In the genomic region with DNA sequence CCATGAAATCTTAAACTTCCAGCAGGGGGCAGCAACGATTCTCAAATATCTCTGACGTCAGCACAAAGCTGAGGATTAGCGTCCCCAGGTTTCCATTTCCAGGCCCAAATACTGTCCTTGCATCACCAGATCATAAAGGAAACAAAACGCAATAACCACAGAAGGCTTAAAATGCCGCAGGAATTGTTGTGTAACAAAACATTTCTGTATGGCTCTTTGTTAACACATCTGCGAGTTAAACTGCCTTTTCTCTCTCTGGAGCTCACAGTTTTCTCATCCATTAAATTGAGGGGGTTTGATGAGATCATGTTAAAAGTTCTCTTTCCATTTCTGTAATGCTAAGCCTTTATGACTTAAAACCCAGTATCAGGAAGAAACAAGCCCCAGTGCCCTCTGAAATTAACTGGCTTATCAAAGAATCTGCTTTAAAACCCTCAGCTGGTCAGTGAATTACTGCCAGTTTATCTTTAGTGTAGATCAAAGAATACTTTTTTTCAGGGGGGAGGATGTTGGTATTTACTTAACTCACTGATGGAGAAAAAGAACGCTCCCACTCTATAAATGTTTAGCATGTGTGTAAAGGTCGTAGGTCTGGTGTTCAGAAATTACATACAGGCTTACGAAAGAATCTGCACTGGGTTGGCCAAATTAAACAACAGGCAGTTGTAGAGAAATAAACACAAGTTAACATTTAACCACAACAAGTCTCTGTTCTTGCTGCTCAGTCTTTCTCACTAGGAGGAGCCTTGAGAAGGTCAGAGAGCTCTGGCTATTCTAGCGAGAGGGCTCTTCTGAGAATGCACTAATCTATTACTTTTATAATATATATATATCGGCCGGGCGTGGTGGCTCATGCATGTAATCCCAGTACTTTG, we compare ENCODE assay signal across 8 cellular contexts.
DNase-seq lines count a peak whose midpoint lies in the region; ATAC-seq and TF ChIP-seq lines count a peak whose summit lies in the region.

No MANE protein-coding gene starts in this region.

- peak overlapping the region; percentile 90 for H3K27ac ChIP-seq in brain microvascular endothelial cell

- H3K27me3 ChIP-seq in brain microvascular endothelial cell (replicated peaks) = no peaks in the 10 kb centered on the region

- H3K36me3 ChIP-seq in brain microvascular endothelial cell (replicated peaks) = no peaks in the 10 kb centered on the region

- peak; percentile 65 for TF ChIP-seq CTCF in brain microvascular endothelial cell (IDR thresholded peaks at IDR 0.05; ENCODE audit: low read depth, low read length, missing control alignments)

- DNase-seq in AG20443 (ENCODE audit: low spot score) (peak; percentile 80), NCI-H2107 treated with DMSO at 0.1 percent for 48 hours (lab: John Stamatoyannopoulos, UW; ENCODE audit: unreplicated experiment) (peak; percentile 88), UCSD-AML1 (lab: John Stamatoyannopoulos, UW; ENCODE audit: unreplicated experiment) (peak; percentile 43), brain microvascular endothelial cell (peak; percentile 89), iris pigment epithelial cell (ENCODE audit: low read depth) (peak; percentile 97), smooth muscle cell of the brain vasculature (ENCODE audit: low read depth, low spot score) (peak; percentile 90)

- peak; percentile 45 for ATAC-seq in GM21529 (IDR thresholded peaks at IDR 0.05; ENCODE audit: unreplicated experiment)
- no peak for ATAC-seq in GM19455 (IDR thresholded peaks at IDR 0.05; ENCODE audit: unreplicated experiment)

- no peak overlapping the region for H3K4me3 ChIP-seq in brain microvascular endothelial cell (ENCODE audit: low read depth, low read length)

- in situ Hi-C loops in brain microvascular endothelial cell (cut with HindIII; ENCODE audit: low pct_ligation_motif_present, low sequenced_read_pairs) = no loop called here

Comparison
In these comparisons a context has a peak if more than half of its experiments do, and no peak if none do; other contexts are left out.
1. DNase-seq: peak in every context shown above with its lines; median percentile 97 in iris pigment epithelial cell; 90 in smooth muscle cell of the brain vasculature; 89 in brain microvascular endothelial cell; 88 in NCI-H2107 treated with DMSO at 0.1 percent for 48 hours; 80 in AG20443; 43 in UCSD-AML1.